Comparison of ENCODE assay signal across 1 cellular context in the genomic region with DNA sequence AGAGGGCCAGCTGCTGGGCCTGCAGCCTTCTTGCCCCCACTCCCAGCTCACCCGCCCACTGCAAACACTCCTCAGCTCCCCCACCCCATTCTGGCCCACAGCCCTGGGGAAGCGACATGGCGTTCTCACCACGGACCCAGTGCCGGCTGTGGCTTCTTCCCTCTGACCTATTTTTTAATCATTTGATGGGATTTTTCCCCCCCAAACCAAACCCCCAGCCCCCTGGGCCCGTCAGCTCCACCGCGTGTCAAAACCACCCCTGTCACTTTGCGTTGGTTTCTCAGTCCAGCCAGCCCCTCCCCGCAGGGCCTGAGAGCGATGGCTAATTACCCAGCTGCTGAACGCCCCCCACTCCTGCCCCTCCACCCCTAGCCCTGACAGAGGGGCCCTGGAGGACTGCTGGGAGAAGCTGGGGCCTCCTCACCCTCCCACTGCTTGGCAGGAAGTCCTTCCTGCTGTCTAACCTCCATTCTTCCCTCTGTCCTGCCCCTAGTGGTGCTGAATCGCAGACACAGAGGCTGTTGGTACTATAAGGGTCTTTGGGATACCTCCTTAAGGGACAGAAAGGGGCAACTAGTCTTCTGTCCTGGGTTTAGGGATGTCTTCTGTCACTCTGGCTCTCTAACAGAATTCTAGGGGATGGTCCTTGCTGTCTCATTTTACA.
A peak's percentile ranks its signal among the peaks of the same experiment; 100 is the strongest.
TF ChIP-seq lines count a peak whose summit lies in the region.

No MANE protein-coding gene starts in this region.

TF ChIP-seq in HepG2, 621 proteins besides CTCF, POLR2A, EP300 and RAD21:
- TF ChIP-seq PRPF4 (IDR thresholded peaks at IDR 0.05; ENCODE audit: low read depth, low read length, poor library complexity, severe bottlenecking) = no peak
- peak; percentile 40; the same call in 1 of the 2 replicates for TF ChIP-seq ZMYM3 (CRISPR knock-in tag; IDR thresholded peaks at IDR 0.05)
